ENCODE assay signal across 2 cellular contexts in the genomic region with DNA sequence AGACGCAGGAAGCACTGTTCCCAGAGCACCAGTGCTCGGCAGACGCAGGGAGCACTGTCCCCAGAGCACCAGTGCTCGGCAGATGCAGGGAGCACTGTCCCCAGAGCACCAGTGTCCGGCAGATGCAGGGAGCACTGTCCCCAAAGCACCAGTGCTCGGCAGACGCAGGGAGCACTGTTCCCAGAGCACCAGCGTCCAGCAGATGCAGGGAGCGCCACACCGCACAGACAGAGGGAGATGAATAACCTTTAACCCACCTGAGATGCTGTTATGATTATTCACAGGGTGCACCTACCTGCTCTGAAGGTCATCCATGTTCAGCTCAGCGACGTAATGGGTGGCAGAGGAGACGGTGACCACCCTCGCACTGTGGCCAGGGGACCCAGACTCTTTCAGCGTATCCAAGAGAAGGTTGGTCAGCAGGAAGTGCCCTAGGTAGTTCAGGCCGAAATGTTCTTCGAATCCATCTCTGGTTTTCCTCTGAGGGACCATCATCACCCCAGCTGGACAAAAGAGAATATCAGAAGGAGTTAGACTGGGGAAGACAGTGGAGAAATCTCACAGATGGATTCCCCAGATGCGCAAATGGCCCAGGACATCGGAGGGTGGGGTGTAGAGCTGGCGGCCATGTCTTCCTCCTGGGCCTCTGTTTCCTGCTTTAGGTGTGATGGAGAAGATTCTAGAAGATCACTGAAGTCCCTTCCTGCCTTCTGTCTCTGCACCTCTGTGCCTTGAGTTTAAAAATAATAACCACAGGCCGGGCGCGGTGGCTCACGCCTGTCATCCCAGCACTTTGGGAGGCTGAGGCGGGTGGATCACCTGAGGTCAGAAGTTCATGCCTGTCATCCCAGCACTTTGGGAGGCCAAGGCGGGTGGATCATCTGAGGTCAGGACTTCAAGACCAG.
TF ChIP-seq lines count a peak whose summit lies in the region.

No MANE protein-coding gene starts in this region.

TF ChIP-seq in HepG2, 621 proteins besides CTCF, POLR2A, EP300 and RAD21:
- TF ChIP-seq, protein P1, sequence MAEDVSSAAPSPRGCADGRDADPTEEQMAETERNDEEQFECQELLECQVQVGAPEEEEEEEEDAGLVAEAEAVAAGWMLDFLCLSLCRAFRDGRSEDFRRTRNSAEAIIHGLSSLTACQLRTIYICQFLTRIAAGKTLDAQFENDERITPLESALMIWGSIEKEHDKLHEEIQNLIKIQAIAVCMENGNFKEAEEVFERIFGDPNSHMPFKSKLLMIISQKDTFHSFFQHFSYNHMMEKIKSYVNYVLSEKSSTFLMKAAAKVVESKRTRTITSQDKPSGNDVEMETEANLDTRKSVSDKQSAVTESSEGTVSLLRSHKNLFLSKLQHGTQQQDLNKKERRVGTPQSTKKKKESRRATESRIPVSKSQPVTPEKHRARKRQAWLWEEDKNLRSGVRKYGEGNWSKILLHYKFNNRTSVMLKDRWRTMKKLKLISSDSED (CRISPR knock-in tag; IDR thresholded peaks at IDR 0.05): no peak
- TF ChIP-seq, protein P2, sequence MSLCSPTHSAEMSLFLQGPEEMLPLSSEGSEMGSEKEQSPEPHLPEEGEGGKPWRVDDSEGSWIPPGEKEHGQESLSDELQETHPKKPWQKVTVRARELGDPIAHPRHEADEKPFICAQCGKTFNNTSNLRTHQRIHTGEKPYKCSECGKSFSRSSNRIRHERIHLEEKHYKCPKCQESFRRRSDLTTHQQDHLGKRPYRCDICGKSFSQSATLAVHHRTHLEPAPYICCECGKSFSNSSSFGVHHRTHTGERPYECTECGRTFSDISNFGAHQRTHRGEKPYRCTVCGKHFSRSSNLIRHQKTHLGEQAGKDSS (CRISPR knock-in tag; IDR thresholded peaks at IDR 0.05; ENCODE audit: borderline replicate concordance, low read depth): 0 out of 2 replicates have a peak, but pooled peaks have one; percentile 20
- TF ChIP-seq, protein P3, sequence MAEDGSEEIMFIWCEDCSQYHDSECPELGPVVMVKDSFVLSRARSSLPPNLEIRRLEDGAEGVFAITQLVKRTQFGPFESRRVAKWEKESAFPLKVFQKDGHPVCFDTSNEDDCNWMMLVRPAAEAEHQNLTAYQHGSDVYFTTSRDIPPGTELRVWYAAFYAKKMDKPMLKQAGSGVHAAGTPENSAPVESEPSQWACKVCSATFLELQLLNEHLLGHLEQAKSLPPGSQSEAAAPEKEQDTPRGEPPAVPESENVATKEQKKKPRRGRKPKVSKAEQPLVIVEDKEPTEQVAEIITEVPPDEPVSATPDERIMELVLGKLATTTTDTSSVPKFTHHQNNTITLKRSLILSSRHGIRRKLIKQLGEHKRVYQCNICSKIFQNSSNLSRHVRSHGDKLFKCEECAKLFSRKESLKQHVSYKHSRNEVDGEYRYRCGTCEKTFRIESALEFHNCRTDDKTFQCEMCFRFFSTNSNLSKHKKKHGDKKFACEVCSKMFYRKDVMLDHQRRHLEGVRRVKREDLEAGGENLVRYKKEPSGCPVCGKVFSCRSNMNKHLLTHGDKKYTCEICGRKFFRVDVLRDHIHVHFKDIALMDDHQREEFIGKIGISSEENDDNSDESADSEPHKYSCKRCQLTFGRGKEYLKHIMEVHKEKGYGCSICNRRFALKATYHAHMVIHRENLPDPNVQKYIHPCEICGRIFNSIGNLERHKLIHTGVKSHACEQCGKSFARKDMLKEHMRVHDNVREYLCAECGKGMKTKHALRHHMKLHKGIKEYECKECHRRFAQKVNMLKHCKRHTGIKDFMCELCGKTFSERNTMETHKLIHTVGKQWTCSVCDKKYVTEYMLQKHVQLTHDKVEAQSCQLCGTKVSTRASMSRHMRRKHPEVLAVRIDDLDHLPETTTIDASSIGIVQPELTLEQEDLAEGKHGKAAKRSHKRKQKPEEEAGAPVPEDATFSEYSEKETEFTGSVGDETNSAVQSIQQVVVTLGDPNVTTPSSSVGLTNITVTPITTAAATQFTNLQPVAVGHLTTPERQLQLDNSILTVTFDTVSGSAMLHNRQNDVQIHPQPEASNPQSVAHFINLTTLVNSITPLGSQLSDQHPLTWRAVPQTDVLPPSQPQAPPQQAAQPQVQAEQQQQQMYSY (CRISPR knock-in tag; IDR thresholded peaks at IDR 0.05): peak; percentile 67
- peak; percentile 86 for TF ChIP-seq ZNF263 (CRISPR knock-in tag; IDR thresholded peaks at IDR 0.05)

TF ChIP-seq in IMR-90, 13 proteins besides CTCF, POLR2A, EP300 and RAD21:
- TF ChIP-seq FOS (IDR thresholded peaks at IDR 0.05; ENCODE audit: low read depth, low read length): no peak
- TF ChIP-seq MAZ (IDR thresholded peaks at IDR 0.05; ENCODE audit: borderline replicate concordance, low read depth, low read length): no peak
- TF ChIP-seq RFX5 (IDR thresholded peaks at IDR 0.05; ENCODE audit: low read depth, low read length): no peak
- TF ChIP-seq, protein P4, sequence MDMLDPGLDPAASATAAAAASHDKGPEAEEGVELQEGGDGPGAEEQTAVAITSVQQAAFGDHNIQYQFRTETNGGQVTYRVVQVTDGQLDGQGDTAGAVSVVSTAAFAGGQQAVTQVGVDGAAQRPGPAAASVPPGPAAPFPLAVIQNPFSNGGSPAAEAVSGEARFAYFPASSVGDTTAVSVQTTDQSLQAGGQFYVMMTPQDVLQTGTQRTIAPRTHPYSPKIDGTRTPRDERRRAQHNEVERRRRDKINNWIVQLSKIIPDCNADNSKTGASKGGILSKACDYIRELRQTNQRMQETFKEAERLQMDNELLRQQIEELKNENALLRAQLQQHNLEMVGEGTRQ (IDR thresholded peaks at IDR 0.05; ENCODE audit: low read depth, low read length): no peak
- TF ChIP-seq, protein P5, sequence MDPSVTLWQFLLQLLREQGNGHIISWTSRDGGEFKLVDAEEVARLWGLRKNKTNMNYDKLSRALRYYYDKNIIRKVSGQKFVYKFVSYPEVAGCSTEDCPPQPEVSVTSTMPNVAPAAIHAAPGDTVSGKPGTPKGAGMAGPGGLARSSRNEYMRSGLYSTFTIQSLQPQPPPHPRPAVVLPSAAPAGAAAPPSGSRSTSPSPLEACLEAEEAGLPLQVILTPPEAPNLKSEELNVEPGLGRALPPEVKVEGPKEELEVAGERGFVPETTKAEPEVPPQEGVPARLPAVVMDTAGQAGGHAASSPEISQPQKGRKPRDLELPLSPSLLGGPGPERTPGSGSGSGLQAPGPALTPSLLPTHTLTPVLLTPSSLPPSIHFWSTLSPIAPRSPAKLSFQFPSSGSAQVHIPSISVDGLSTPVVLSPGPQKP (IDR thresholded peaks at IDR 0.05; ENCODE audit: borderline replicate concordance, low read depth, low read length): no peak
- no peak for TF ChIP-seq RCOR1 (IDR thresholded peaks at IDR 0.05; ENCODE audit: insufficient replicate concordance, low read length)
- no peak for TF ChIP-seq CHD1 (IDR thresholded peaks at IDR 0.05; ENCODE audit: low read depth, low read length)
- no peak for TF ChIP-seq NFE2L2 (IDR thresholded peaks at IDR 0.05; ENCODE audit: low read depth, low read length)
- no peak for TF ChIP-seq CEBPB (IDR thresholded peaks at IDR 0.05; ENCODE audit: low read depth, low read length)
- no peak for TF ChIP-seq MAFK (IDR thresholded peaks at IDR 0.05; ENCODE audit: low read depth, low read length)
- no peak for TF ChIP-seq BHLHE40 (IDR thresholded peaks at IDR 0.05; ENCODE audit: low read depth, low read length)
- TF ChIP-seq MXI1 (IDR thresholded peaks at IDR 0.05; ENCODE audit: borderline replicate concordance, low read depth, low read length): no peak
- TF ChIP-seq SMC3 (IDR thresholded peaks at IDR 0.05; ENCODE audit: low read depth, low read length): no peak
